Comparison of ENCODE assay signal across 8 cellular contexts in genomic region chr20:38221041-38221589, GRCh38. TPM values are rescaled to one million over a fixed set of nuclear protein-coding genes. Genes with fewer than 3 reads are reported as not detected.
A peak's percentile ranks its signal among the peaks of the same experiment; 100 is the strongest.
DNase-seq lines count a peak whose midpoint lies in the region; ATAC-seq and TF ChIP-seq lines count a peak whose summit lies in the region.

No MANE protein-coding gene starts in this region.

- H3K27ac ChIP-seq in ascending aorta (no peak overlapping the region), smooth muscle cell (ENCODE audit: low read depth) (no peak overlapping the region)

- DNase-seq in G401 (ENCODE audit: low spot score) (peak; percentile 39), MG63 (peak; percentile 71), T1000 (lab: John Stamatoyannopoulos, UW) (peak; percentile 72), ascending aorta (ENCODE audit: low spot score in 2 of 2) (peak in 1 of 2 donors; percentile 82), hypothalamus (lab: John Stamatoyannopoulos, UW) (peak in 37 of 51 donors; percentile 6 to 64 (median 31)), smooth muscle cell (lab: John Stamatoyannopoulos, UW; ENCODE audit: unreplicated experiment) (peak; percentile 49)

- no peak for ATAC-seq in HG03442 (IDR thresholded peaks at IDR 0.05; ENCODE audit: unreplicated experiment)
- no peak for ATAC-seq in GM18861 (IDR thresholded peaks at IDR 0.05; ENCODE audit: unreplicated experiment)

- 11% methylated on average over 12 of the region's 12 CpGs for WGBS in smooth muscle cell (ENCODE audit: low lambda C conversion rate)

- no peak overlapping the region for H2AFZ ChIP-seq in smooth muscle cell (ENCODE audit: low read depth)

- peaks cover 11% of the 10 kb centered on the region for H3F3A ChIP-seq in smooth muscle cell (ENCODE audit: low read depth)

- in situ Hi-C loops in G401 (cut with HindIII; ENCODE audit: low sequenced_read_pairs): no loop called here

- no peak overlapping the region for H3K9ac ChIP-seq in smooth muscle cell (ENCODE audit: low read depth)

- H3K36me3 ChIP-seq in MG63 (no peaks in the 10 kb centered on the region), ascending aorta (peaks cover 0 to 14% of the 10 kb centered on the region in 2 donors), smooth muscle cell (ENCODE audit: low read depth) (no peaks in the 10 kb centered on the region)

- intact Hi-C loops in ascending aorta (cut with DNase I): loop anchor here (1.0 kb wide), 1 partner anchor 164 kb away; no protein-coding TSS in a partner anchor

- H3K4me2 ChIP-seq in smooth muscle cell: peak overlapping the region; percentile 79

- no peaks in the 10 kb centered on the region for H3K27me3 ChIP-seq in MG63
- no peaks in the 10 kb centered on the region for H3K27me3 ChIP-seq in ascending aorta
- H3K27me3 ChIP-seq in smooth muscle cell (ENCODE audit: low read depth): no peaks in the 10 kb centered on the region

- H3K4me1 ChIP-seq in ascending aorta (peaks cover 0 to 8% of the 10 kb centered on the region in 2 donors), smooth muscle cell (ENCODE audit: low read depth) (peaks cover 5% of the 10 kb centered on the region)

- no peaks in the 10 kb centered on the region for H3K79me2 ChIP-seq in smooth muscle cell (ENCODE audit: low read depth)

- TF ChIP-seq CTCF in ascending aorta (IDR thresholded peaks at IDR 0.05): peak; percentile 86 to 94 (median 89)
- TF ChIP-seq CTCF in smooth muscle cell (IDR thresholded peaks at IDR 0.05; ENCODE audit: borderline replicate concordance, insufficient read depth, poor library complexity, severe bottlenecking): peak; percentile 94

- no peaks in the 10 kb centered on the region for H3K9me3 ChIP-seq in MG63
- H3K9me3 ChIP-seq in ascending aorta: no peaks in the 10 kb centered on the region
- H3K9me3 ChIP-seq in smooth muscle cell (replicated peaks; ENCODE audit: low read depth): no peaks in the 10 kb centered on the region

- H3K4me3 ChIP-seq in MG63: no peak overlapping the region
- H3K4me3 ChIP-seq in ascending aorta: no peak overlapping the region
- peak overlapping the region; percentile 19 for H3K4me3 ChIP-seq in smooth muscle cell

- H4K20me1 ChIP-seq in smooth muscle cell (ENCODE audit: low read depth): no peaks in the 10 kb centered on the region

RNA-seq across cellular contexts. Expression of gene KIAA1755, which starts 39.4 kb away (rescaled TPM):
- not detected in 2 replicates for total RNA-seq in G401 (2014; rRNA removed; shearing (Covaris generic))
- 1.2 and 1.5 TPM in 2 replicates for total RNA-seq in MG63 (2014; rRNA removed; shearing (Covaris generic); ENCODE audit: low replicate concordance)
- 15.2 TPM for total RNA-seq in ascending aorta
- total RNA-seq in smooth muscle cell: 0.09 TPM in 1 of 2 replicates, not detected in the other
- 0.17 TPM in 1 of 2 replicates, not detected in the other for polyA plus RNA-seq in smooth muscle cell

RNA-seq across cellular contexts. Expression of gene TGM2, which starts 56.0 kb away (rescaled TPM):
- total RNA-seq in G401 (2014; rRNA removed; shearing (Covaris generic)): 13.1 and 23.4 TPM in 2 replicates
- 82.5 and 111 TPM in 2 replicates for total RNA-seq in MG63 (2014; rRNA removed; shearing (Covaris generic); ENCODE audit: low replicate concordance)
- 529 TPM for total RNA-seq in ascending aorta
- total RNA-seq in smooth muscle cell: 53.6 and 72.0 TPM in 2 replicates
- 41.7 and 85.6 TPM in 2 replicates for polyA plus RNA-seq in smooth muscle cell
